In genomic region chr5:174371600-174372094, GRCh38 we compare ENCODE assay signal across 20 cellular contexts.
A peak's percentile ranks its signal among the peaks of the same experiment; 100 is the strongest.
DNase-seq lines count a peak whose midpoint lies in the region; ATAC-seq and TF ChIP-seq lines count a peak whose summit lies in the region.
"Had no signal": no experiment of that assay in that cellular context is flagged by ENCODE, and none has a peak within 500 bp of the region (broad histone marks: within the 10 kb centered on the region; RNA-seq: fewer than 3 reads in every experiment).

No MANE protein-coding gene starts in this region.

- no peak overlapping the region for H2BK15ac ChIP-seq in H9 (ENCODE audit: low read depth, low read length)

- no peak overlapping the region for H3K4ac ChIP-seq in H9 (ENCODE audit: low read depth, low read length)

- H3K79me1 ChIP-seq in H9 (ENCODE audit: insufficient read depth, low read depth, low read length, poor library complexity, severe bottlenecking) = no peaks in the 10 kb centered on the region

- POLR2A ChIA-PET in BJ (lab: Charles Lee) = no interaction called here

- H3K9me3 ChIP-seq in H9 (ENCODE audit: control insufficient read depth, low read depth, low read length) = no peaks in the 10 kb centered on the region
- H3K9me3 ChIP-seq: gastrocnemius medialis, mucosa of descending colon, suprapubic skin had no signal

- H3K23me2 ChIP-seq in H9 (ENCODE audit: insufficient read length, low read depth, low read length, poor library complexity, severe bottlenecking) = no peaks in the 10 kb centered on the region

- H3K4me3 ChIP-seq in BJ (ENCODE audit: low read depth, low read length) = no peak overlapping the region
- H3K4me3 ChIP-seq in kidney epithelial cell (ENCODE audit: low read depth, low read length) = no peak overlapping the region
- H3K4me3 ChIP-seq: gastrocnemius medialis, mucosa of descending colon, suprapubic skin had no signal

- H4K5ac ChIP-seq in H9 (ENCODE audit: insufficient read length, low read depth, low read length) = no peak overlapping the region

- in situ Hi-C loops in KBM-7 (cut with MboI; ENCODE audit: low pct_unique_long_range_greater_than_20kb, low sequenced_read_pairs) = no loop called here

- H3K9ac ChIP-seq in H9 (ENCODE audit: extremely low read depth, insufficient read length, low read length) = no peak overlapping the region

- H4K91ac ChIP-seq in H9 (ENCODE audit: insufficient read length, low read depth, low read length) = no peak overlapping the region

- H3T11ph ChIP-seq in H9 (ENCODE audit: low read length) = no peak overlapping the region

- no peaks in the 10 kb centered on the region for H3K4me1 Mint-ChIP-seq in H9
- H3K4me1 Mint-ChIP-seq: brain, IgD-negative memory B cell had no signal

- CTCF ChIA-PET in BJ (lab: Yijun Ruan, JAX) = interaction anchor here (0.7 kb wide), 1 partner anchor 574 kb away, joined by 3 read pairs; no protein-coding TSS in a partner anchor

- H3K56ac ChIP-seq in H9 (ENCODE audit: insufficient read length, low read depth, low read length) = no peak overlapping the region

- H3K36me3 ChIP-seq in BJ (ENCODE audit: control insufficient read depth, insufficient read depth, low read length) (no peaks in the 10 kb centered on the region), kidney epithelial cell (ENCODE audit: control insufficient read depth, insufficient read depth, low read length) (no peaks in the 10 kb centered on the region)
- H3K36me3 ChIP-seq: gastrocnemius medialis, suprapubic skin had no signal

- peak; percentile 84 for DNase-seq in BJ (ENCODE audit: low read depth)
- DNase-seq in HT1080 (ENCODE audit: low read depth) = peak; percentile 92
- peak; percentile 37 for DNase-seq in kidney epithelial cell (ENCODE audit: low read depth)
- no peak for DNase-seq in activated gamma-delta T cell treated with Interleukin-2 at 50 U/mL for 16 hours
- DNase-seq in KBM-7 = no peak
- no peak for DNase-seq in H9
- no peak for DNase-seq in activated naive CD4-positive, alpha-beta T cell treated with anti-CD3 and anti-CD28 coated beads, Interleukin-2, amount 50 U/mL, for 72 hours (ENCODE audit: low spot score in 2 of 2)
- DNase-seq: activated effector memory CD4-positive, alpha-beta T cell treated with anti-CD3 and anti-CD28 coated beads, Interleukin-2, amount 50 U/mL, for 16 hours; DMS79; effector memory CD4-positive, alpha-beta T cell; gastrocnemius medialis; kidney; mucosa of descending colon; NCI-H1694 treated with DMSO at 0.1 percent for 48 hours; NCI-H524; SHP77 treated with DMSO at 0.1 percent for 48 hours had no signal

- WGBS in H9 (ENCODE audit: extremely low coverage, insufficient read length, low lambda C conversion rate) = no CpG with 5 or more reads among the region's 10 CpGs

- H3K27ac Mint-ChIP-seq in H9 = no peak overlapping the region
- no peak overlapping the region for H3K27ac Mint-ChIP-seq in activated naive CD4-positive, alpha-beta T cell treated with anti-CD3 and anti-CD28 coated beads, Interleukin-2, amount 50 U/mL, for 72 hours
- H3K27ac Mint-ChIP-seq: IgD-negative memory B cell had no signal

- no peak overlapping the region for H2BK5ac ChIP-seq in H9 (ENCODE audit: insufficient read length, low read length)

- peaks cover 2% of the 10 kb centered on the region; the same call in 1 of the 2 replicates for H3K27me3 Mint-ChIP-seq in H9 (ENCODE audit: low read depth)
- H3K27me3 Mint-ChIP-seq: IgD-negative memory B cell had no signal

- no peaks in the 10 kb centered on the region for H3K4me1 ChIP-seq in H9 (ENCODE audit: insufficient read depth, low read length)
- H3K4me1 ChIP-seq: gastrocnemius medialis, suprapubic skin had no signal

- H3K18ac ChIP-seq in H9 (ENCODE audit: insufficient read length, low read depth, low read length) = no peak overlapping the region

- H2AK5ac ChIP-seq in H9 (ENCODE audit: insufficient read length, low read length) = no peak overlapping the region

- no peak overlapping the region for H2BK20ac ChIP-seq in H9 (ENCODE audit: low read depth, low read length, poor library complexity, severe bottlenecking)

- no peaks in the 10 kb centered on the region; the same call in 1 of the 2 replicates for H3K27me3 ChIP-seq in BJ (ENCODE audit: control insufficient read depth, insufficient read depth, low read length)
- no peaks in the 10 kb centered on the region for H3K27me3 ChIP-seq in kidney epithelial cell (ENCODE audit: control insufficient read depth, insufficient read depth, low read length)
- no peaks in the 10 kb centered on the region for H3K27me3 ChIP-seq in H9 (ENCODE audit: insufficient read depth, low read length)
- H3K27me3 ChIP-seq: gastrocnemius medialis, suprapubic skin had no signal

- H2BK120ac ChIP-seq in H9 (ENCODE audit: low read depth, low read length, poor library complexity, severe bottlenecking) = no peak overlapping the region

- peak; percentile 82 for ATAC-seq in SK-N-SH treated with all-trans-retinoic acid at 6 μM for 48 hours
- ATAC-seq in activated naive CD4-positive, alpha-beta T cell treated with anti-CD3 and anti-CD28 coated beads, Interleukin-2, amount 50 U/mL, for 72 hours = no peak
- ATAC-seq: gastrocnemius medialis, mucosa of descending colon had no signal

- no peaks in the 10 kb centered on the region for H3K9me3 Mint-ChIP-seq in H9
- H3K9me3 Mint-ChIP-seq in activated naive CD4-positive, alpha-beta T cell treated with anti-CD3 and anti-CD28 coated beads, Interleukin-2, amount 50 U/mL, for 72 hours = peaks cover 0 to 4% of the 10 kb centered on the region in 2 donors

- H3K4me2 ChIP-seq in H9 (ENCODE audit: insufficient read depth, insufficient read length, low read length) = no peak overlapping the region

- no peak overlapping the region for H3K14ac ChIP-seq in H9 (ENCODE audit: insufficient read depth, low read length)

- H3K27ac ChIP-seq in H9 (ENCODE audit: insufficient read length, low read depth, low read length) = no peak overlapping the region
- H3K27ac ChIP-seq: gastrocnemius medialis, suprapubic skin had no signal

- no peak overlapping the region for H2AFZ ChIP-seq in H9 (ENCODE audit: low read length)

- H3K4me3 Mint-ChIP-seq in H9 = no peak overlapping the region
- H3K4me3 Mint-ChIP-seq: brain had no signal

- H2BK12ac ChIP-seq in H9 (ENCODE audit: insufficient read length, low read depth, low read length) = no peak overlapping the region

- TF ChIP-seq CTCF in BJ (IDR thresholded peaks at IDR 0.05; ENCODE audit: insufficient read depth, low read depth, low read length) (no peak), kidney epithelial cell (IDR thresholded peaks at IDR 0.05; ENCODE audit: insufficient read depth, low read length, poor library complexity, severe bottlenecking) (no peak), H9 (conservative IDR thresholded peaks at IDR 0.05) (no peak)

- no peaks in the 10 kb centered on the region for H3K36me3 Mint-ChIP-seq in H9 (ENCODE audit: insufficient read depth in 1 of 3, low read depth in 3 of 3)
- H3K36me3 Mint-ChIP-seq in activated naive CD4-positive, alpha-beta T cell treated with anti-CD3 and anti-CD28 coated beads, Interleukin-2, amount 50 U/mL, for 72 hours = no peaks in the 10 kb centered on the region
- H3K36me3 Mint-ChIP-seq: brain, IgD-negative memory B cell had no signal

- H3K79me2 ChIP-seq in H9 (ENCODE audit: insufficient read depth, low read length) = no peaks in the 10 kb centered on the region

- H4K20me1 ChIP-seq in H9 (ENCODE audit: control insufficient read depth, insufficient read depth, insufficient read length) = no peaks in the 10 kb centered on the region

- no peak overlapping the region for H4K8ac ChIP-seq in H9 (replicated peaks; ENCODE audit: insufficient read length, low read depth, low read length)

- H3K23ac ChIP-seq in H9 (ENCODE audit: insufficient read length, low read depth, low read length) = no peak overlapping the region

TF ChIP-seq in SK-N-SH treated with all-trans-retinoic acid at 6 μM for 48 hours, 23 proteins besides CTCF, POLR2A, EP300 and RAD21:
- no peak for TF ChIP-seq CSDC2 (CRISPR knock-in tag; IDR thresholded peaks at IDR 0.05)
- peak; percentile 76 for TF ChIP-seq ISL1 (CRISPR knock-in tag; IDR thresholded peaks at IDR 0.05)

Comparison
In these comparisons a context has a peak if more than half of its experiments do, and no peak if none do; other contexts are left out.
1. DNase-seq: peak in BJ (single experiment), HT1080 (single experiment) and kidney epithelial cell (single experiment); none in activated gamma-delta T cell treated with Interleukin-2 at 50 U/mL for 16 hours (single experiment), KBM-7 (single experiment), H9 (single experiment) and activated naive CD4-positive, alpha-beta T cell treated with anti-CD3 and anti-CD28 coated beads, Interleukin-2, amount 50 U/mL, for 72 hours (0 of 2).